Comparison of ENCODE assay signal across 10 cellular contexts in the genomic region with DNA sequence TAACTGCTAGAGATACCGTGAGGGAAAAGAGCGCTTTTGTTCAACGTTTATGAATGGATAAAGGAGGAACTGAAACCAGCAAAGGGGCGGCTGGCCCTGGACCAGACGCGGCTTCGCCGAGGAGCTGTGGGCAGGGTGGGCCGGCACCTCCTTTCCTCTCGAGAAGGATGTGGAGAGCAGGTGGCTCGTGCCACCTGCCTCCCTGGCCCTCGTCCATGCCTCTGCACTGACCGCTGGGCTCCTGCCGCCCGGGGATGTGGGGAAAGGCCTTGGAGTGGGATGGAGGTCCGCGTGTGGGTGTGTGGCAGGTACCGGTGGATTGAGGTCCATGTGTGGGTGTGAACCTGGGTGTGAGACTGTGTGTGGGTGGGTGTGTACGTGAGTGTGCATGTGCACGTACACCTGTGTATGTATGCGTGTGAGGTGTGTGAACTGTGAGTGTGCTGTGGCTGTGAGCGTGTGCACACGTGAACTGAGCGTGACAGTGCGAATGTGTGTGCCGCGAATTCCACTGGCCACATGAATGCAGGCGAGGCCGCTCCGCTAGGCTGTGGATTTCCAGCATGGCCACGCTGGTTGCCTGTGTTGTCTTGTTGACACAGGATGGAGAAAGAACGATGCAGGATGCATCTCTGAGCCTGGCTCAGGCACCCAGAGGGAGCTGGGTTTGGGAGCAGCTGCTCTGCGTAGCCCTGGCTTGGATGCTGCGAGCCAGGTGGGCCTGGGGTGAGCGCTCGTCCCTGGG. TPM values are rescaled to one million over a fixed set of nuclear protein-coding genes. Genes with fewer than 3 reads are reported as not detected.
DNase-seq lines count a peak whose midpoint lies in the region; ATAC-seq and TF ChIP-seq lines count a peak whose summit lies in the region.
"Had no signal": no experiment of that assay in that cellular context is flagged by ENCODE, and none has a peak within 500 bp of the region (broad histone marks: within the 10 kb centered on the region; RNA-seq: fewer than 3 reads in every experiment).

No MANE protein-coding gene starts in this region.

- TF ChIP-seq CTCF in activated CD8-positive, alpha-beta T cell treated with anti-CD3 and anti-CD28 coated beads for 36 hours (IDR thresholded peaks at IDR 0.05), result no peak

- H3K36me3 Mint-ChIP-seq in activated naive CD4-positive, alpha-beta T cell treated with anti-CD3 and anti-CD28 coated beads, Interleukin-2, amount 50 U/mL, for 24 hours, result no peaks in the 10 kb centered on the region
- H3K36me3 Mint-ChIP-seq in stimulated activated naive B cell treated with anti-CD40 and anti-IgM and Interleukin-4, amounts not matched to agents 10 μg/mL and 1 μg/mL and 100 μg/mL, for 72 hours, result peaks cover 0 to 1% of the 10 kb centered on the region in 2 donors
- peaks cover 1% of the 10 kb centered on the region for H3K36me3 Mint-ChIP-seq in activated CD8-positive, alpha-beta T cell treated with anti-CD3 and anti-CD28 coated beads for 36 hours (ENCODE audit: low read depth)

- ATAC-seq in HG02943 (IDR thresholded peaks at IDR 0.05; ENCODE audit: low read depth, unreplicated experiment), result peak; percentile 37
- peak; percentile 76 to 78 for ATAC-seq in stimulated activated naive B cell treated with anti-CD40 and anti-IgM and Interleukin-4, amounts not matched to agents 10 μg/mL and 1 μg/mL and 100 μg/mL, for 72 hours (replicated peaks)
- no peak for ATAC-seq in GM18502 (IDR thresholded peaks at IDR 0.05; ENCODE audit: poor library complexity, unreplicated experiment)
- no peak for ATAC-seq in activated CD8-positive, alpha-beta T cell treated with anti-CD3 and anti-CD28 coated beads for 36 hours

- CTCF ChIA-PET in activated CD8-positive, alpha-beta T cell treated with anti-CD3 and anti-CD28 coated beads for 36 hours (lab: Charles Lee), result no interaction called here

- intact Hi-C loops in activated CD8-positive, alpha-beta T cell treated with anti-CD3 and anti-CD28 coated beads for 36 hours (cut with micrococcal nuclease), result no loop called here

- POLR2A ChIA-PET in activated CD8-positive, alpha-beta T cell treated with anti-CD3 and anti-CD28 coated beads for 36 hours (lab: Charles Lee), result no interaction called here

- H3K27ac Mint-ChIP-seq in activated naive CD4-positive, alpha-beta T cell treated with anti-CD3 and anti-CD28 coated beads, Interleukin-2, amount 50 U/mL, for 24 hours, result no peak overlapping the region
- peak overlapping the region; percentile 88 for H3K27ac Mint-ChIP-seq in stimulated activated naive B cell treated with anti-CD40 and anti-IgM and Interleukin-4, amounts not matched to agents 10 μg/mL and 1 μg/mL and 100 μg/mL, for 72 hours
- H3K27ac Mint-ChIP-seq in activated CD8-positive, alpha-beta T cell treated with anti-CD3 and anti-CD28 coated beads for 36 hours, result no peak overlapping the region
- H3K27ac Mint-ChIP-seq: HFFc6 had no signal

- peaks cover 22% of the 10 kb centered on the region for H3K4me1 Mint-ChIP-seq in activated naive CD4-positive, alpha-beta T cell treated with anti-CD3 and anti-CD28 coated beads, Interleukin-2, amount 50 U/mL, for 24 hours
- peaks cover 33 to 37% of the 10 kb centered on the region in 2 donors for H3K4me1 Mint-ChIP-seq in stimulated activated naive B cell treated with anti-CD40 and anti-IgM and Interleukin-4, amounts not matched to agents 10 μg/mL and 1 μg/mL and 100 μg/mL, for 72 hours
- peaks cover 20% of the 10 kb centered on the region for H3K4me1 Mint-ChIP-seq in activated CD8-positive, alpha-beta T cell treated with anti-CD3 and anti-CD28 coated beads for 36 hours (ENCODE audit: low read depth)

- DNase-seq in activated naive CD4-positive, alpha-beta T cell (lab: John Stamatoyannopoulos, UW), result no peak
- DNase-seq in RPMI8226 (peak; percentile 96), HCEC 1CT (no peak)
- peak; percentile 65 for DNase-seq in stimulated activated naive B cell treated with anti-CD40 and anti-IgM and Interleukin-4, amounts not matched to agents 10 μg/mL and 1 μg/mL and 100 μg/mL, for 72 hours
- DNase-seq in activated CD8-positive, alpha-beta T cell treated with anti-CD3 and anti-CD28 coated beads for 36 hours, result no peak
- DNase-seq: AML-193, HFFc6 had no signal

- peaks cover 6% of the 10 kb centered on the region for H3K27me3 Mint-ChIP-seq in activated naive CD4-positive, alpha-beta T cell treated with anti-CD3 and anti-CD28 coated beads, Interleukin-2, amount 50 U/mL, for 24 hours
- H3K27me3 Mint-ChIP-seq in stimulated activated naive B cell treated with anti-CD40 and anti-IgM and Interleukin-4, amounts not matched to agents 10 μg/mL and 1 μg/mL and 100 μg/mL, for 72 hours, result peaks cover 59 to 71% of the 10 kb centered on the region in 2 donors
- H3K27me3 Mint-ChIP-seq in activated CD8-positive, alpha-beta T cell treated with anti-CD3 and anti-CD28 coated beads for 36 hours, result peaks cover 14% of the 10 kb centered on the region

- H3K9me3 Mint-ChIP-seq in activated naive CD4-positive, alpha-beta T cell treated with anti-CD3 and anti-CD28 coated beads, Interleukin-2, amount 50 U/mL, for 24 hours, result no peaks in the 10 kb centered on the region
- peaks cover 0 to 6% of the 10 kb centered on the region in 2 donors for H3K9me3 Mint-ChIP-seq in stimulated activated naive B cell treated with anti-CD40 and anti-IgM and Interleukin-4, amounts not matched to agents 10 μg/mL and 1 μg/mL and 100 μg/mL, for 72 hours
- no peaks in the 10 kb centered on the region for H3K9me3 Mint-ChIP-seq in activated CD8-positive, alpha-beta T cell treated with anti-CD3 and anti-CD28 coated beads for 36 hours

- peak overlapping the region; percentile 36 for H3K4me3 Mint-ChIP-seq in activated naive CD4-positive, alpha-beta T cell treated with anti-CD3 and anti-CD28 coated beads, Interleukin-2, amount 50 U/mL, for 24 hours
- peak overlapping the region; percentile 41 to 65 for H3K4me3 Mint-ChIP-seq in stimulated activated naive B cell treated with anti-CD40 and anti-IgM and Interleukin-4, amounts not matched to agents 10 μg/mL and 1 μg/mL and 100 μg/mL, for 72 hours
- H3K4me3 Mint-ChIP-seq in activated CD8-positive, alpha-beta T cell treated with anti-CD3 and anti-CD28 coated beads for 36 hours, result no peak overlapping the region
- H3K4me3 Mint-ChIP-seq: HFFc6 had no signal

RNA-seq across cellular contexts. Expression of a gene that starts 4.4 kb away (rescaled TPM):
- total RNA-seq in activated CD8-positive, alpha-beta T cell treated with anti-CD3 and anti-CD28 coated beads for 36 hours, result 10 to 100 TPM; 27.0 to 28.9 TPM

Comparison
In these comparisons a context has a peak if more than half of its experiments do, and no peak if none do; other contexts are left out.
1. DNase-seq: peak in RPMI8226 (single experiment) and stimulated activated naive B cell treated with anti-CD40 and anti-IgM and Interleukin-4, amounts not matched to agents 10 μg/mL and 1 μg/mL and 100 μg/mL, for 72 hours (single experiment); none in activated naive CD4-positive, alpha-beta T cell (0 of 4), activated CD8-positive, alpha-beta T cell treated with anti-CD3 and anti-CD28 coated beads for 36 hours (single experiment) and HCEC 1CT (single experiment).
2. ATAC-seq: peak in HG02943 (single experiment) and stimulated activated naive B cell treated with anti-CD40 and anti-IgM and Interleukin-4, amounts not matched to agents 10 μg/mL and 1 μg/mL and 100 μg/mL, for 72 hours (2 of 2); none in GM18502 (single experiment) and activated CD8-positive, alpha-beta T cell treated with anti-CD3 and anti-CD28 coated beads for 36 hours (single experiment).